14 cellular contexts compared by ENCODE assay signal in the genomic region with DNA sequence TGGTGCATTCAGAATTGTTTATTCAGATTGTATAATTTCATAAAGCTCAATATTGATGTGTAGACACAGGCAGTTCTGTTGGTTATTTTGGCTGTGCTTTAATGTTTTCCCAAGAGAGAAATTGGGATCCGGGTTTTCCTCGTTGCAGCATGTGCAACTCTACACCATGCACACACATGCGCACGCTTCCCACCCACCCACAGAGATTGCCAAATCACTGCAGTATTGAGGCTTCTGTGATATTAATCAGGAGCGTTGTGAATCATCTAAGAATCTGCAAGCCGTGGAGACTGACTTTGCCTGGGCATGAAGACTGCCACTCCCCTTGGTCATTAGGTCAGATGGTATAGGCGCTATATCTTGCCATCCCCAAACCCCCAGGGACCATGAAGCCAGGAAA.
DNase-seq lines count a peak whose midpoint lies in the region; ATAC-seq, FAIRE-seq and TF ChIP-seq lines count a peak whose summit lies in the region.
"Had no signal": no experiment of that assay in that cellular context is flagged by ENCODE, and none has a peak within 500 bp of the region (broad histone marks: within the 10 kb centered on the region; RNA-seq: fewer than 3 reads in every experiment).

No MANE protein-coding gene starts in this region.

- intact Hi-C loops in left ventricle myocardium superior (cut with micrococcal nuclease): no loop called here
- intact Hi-C loops in left cardiac atrium (cut with DNase I): no loop called here

- FAIRE-seq in urothelium cell line (lab: Jason Lieb, UNC): no peak
- FAIRE-seq: frontal cortex, H54, pancreas had no signal

- peaks cover 3% of the 10 kb centered on the region; the same call in 1 of the 2 replicates for H3K4me1 ChIP-seq in SJCRH30
- H3K4me1 ChIP-seq: pancreas had no signal

- DNase-seq in left ventricle myocardium superior (no peak), left cardiac atrium (no peak), SJCRH30 (peak; percentile 12 to 36), fibroblast of pulmonary artery (ENCODE audit: low read depth) (peak; percentile 73), urothelium cell line (ENCODE audit: low spot score) (peak; percentile 37), SW480 (ENCODE audit: low spot score) (no peak), NCI-H1436 (lab: John Stamatoyannopoulos, UW) (no peak)
- DNase-seq: activated T-cell treated with anti-CD3 and anti-CD28 coated beads, Interleukin-2, amount 50 U/mL, for 1 hour; C1 segment of cervical spinal cord; central memory CD4-positive, alpha-beta T cell; pancreas had no signal

- H3K9me3 ChIP-seq in SJCRH30 (replicated peaks): no peaks in the 10 kb centered on the region
- H3K9me3 ChIP-seq: pancreas had no signal

- H3K27me3 ChIP-seq in SJCRH30: no peaks in the 10 kb centered on the region
- H3K27me3 ChIP-seq: pancreas had no signal

- H3K27ac ChIP-seq in SJCRH30: no peak overlapping the region
- H3K27ac ChIP-seq: pancreas had no signal

- TF ChIP-seq CTCF in fibroblast of pulmonary artery (IDR thresholded peaks at IDR 0.05; ENCODE audit: low read length, missing control alignments): no peak

- no peaks in the 10 kb centered on the region for H3K36me3 ChIP-seq in SJCRH30
- H3K36me3 ChIP-seq: pancreas had no signal

- ATAC-seq in left ventricle myocardium superior: peak; percentile 47
- no peak for ATAC-seq in left cardiac atrium
- no peak for ATAC-seq in GM21367 (IDR thresholded peaks at IDR 0.05; ENCODE audit: unreplicated experiment)

- H3K4me3 ChIP-seq in SJCRH30 (no peak overlapping the region), fibroblast of pulmonary artery (replicated peaks; ENCODE audit: low read depth, low read length) (no peak overlapping the region)
- H3K4me3 ChIP-seq: pancreas had no signal

Comparison
In these comparisons a context has a peak if more than half of its experiments do, and no peak if none do; other contexts are left out.
1. DNase-seq: peak in SJCRH30 (2 of 2), fibroblast of pulmonary artery (single experiment) and urothelium cell line (single experiment); none in left ventricle myocardium superior (single experiment), left cardiac atrium (single experiment), SW480 (single experiment) and NCI-H1436 (single experiment).